ENCODE assay signal across 8 cellular contexts in the genomic region with DNA sequence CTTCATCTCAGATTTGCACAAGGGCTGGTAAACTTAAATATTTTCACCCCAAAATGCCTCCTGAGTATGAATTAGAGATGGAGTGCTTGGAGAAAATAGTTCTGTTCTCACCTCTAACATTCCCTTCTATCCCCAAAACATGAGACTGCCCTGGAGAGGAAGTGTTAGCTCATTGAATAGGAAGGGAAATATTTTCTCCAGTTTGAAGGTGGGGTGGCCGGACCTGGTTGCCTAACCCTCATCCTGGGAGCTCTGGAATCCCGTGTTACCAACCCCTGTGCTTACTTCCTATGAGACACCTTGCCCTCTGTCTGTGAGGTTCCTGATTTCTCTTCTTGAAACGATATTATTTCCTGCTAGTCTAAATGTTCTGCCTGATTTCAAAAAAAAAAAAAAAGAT. TPM values are rescaled to one million over a fixed set of nuclear protein-coding genes. Genes with fewer than 3 reads are reported as not detected.
DNase-seq lines count a peak whose midpoint lies in the region; ATAC-seq, FAIRE-seq and TF ChIP-seq lines count a peak whose summit lies in the region.

No MANE protein-coding gene starts in this region.

- H3K9ac ChIP-seq in smooth muscle cell (ENCODE audit: low read depth): no peak overlapping the region

- 93% methylated on average over 3 of the region's 3 CpGs for WGBS in smooth muscle cell (ENCODE audit: low lambda C conversion rate)

- DNase-seq in H54 (ENCODE audit: insufficient read length, low spot score): no peak
- DNase-seq in Right ventricle myocardium superior: no peak
- no peak for DNase-seq in smooth muscle cell (lab: John Stamatoyannopoulos, UW; ENCODE audit: unreplicated experiment)
- no peak for DNase-seq in NCI-H1417 treated with DMSO at 0.1 percent for 48 hours (lab: John Stamatoyannopoulos, UW)
- DNase-seq in foreskin melanocyte: no peak

- H3K79me2 ChIP-seq in smooth muscle cell (ENCODE audit: low read depth): no peaks in the 10 kb centered on the region

- no peak overlapping the region for H3K27ac ChIP-seq in smooth muscle cell (ENCODE audit: low read depth)

- no peaks in the 10 kb centered on the region for H4K20me1 ChIP-seq in smooth muscle cell (ENCODE audit: low read depth)

- FAIRE-seq in H54 (lab: Jason Lieb, UNC): peak; percentile 73

- peak; percentile 43 for ATAC-seq in Right ventricle myocardium superior (ENCODE audit: poor library complexity)
- ATAC-seq in HG03460 (IDR thresholded peaks at IDR 0.05; ENCODE audit: unreplicated experiment): no peak
- ATAC-seq in GM18861 (IDR thresholded peaks at IDR 0.05; ENCODE audit: unreplicated experiment): no peak

- TF ChIP-seq CTCF in WI38 (IDR thresholded peaks at IDR 0.05; ENCODE audit: low read depth, low read length) (no peak), smooth muscle cell (IDR thresholded peaks at IDR 0.05; ENCODE audit: borderline replicate concordance, insufficient read depth, poor library complexity, severe bottlenecking) (no peak)

- intact Hi-C loops in Right ventricle myocardium superior (cut with DNase I): no loop called here

- H3K4me3 ChIP-seq in WI38 (ENCODE audit: low read depth, low read length) (peak overlapping the region; percentile 60), smooth muscle cell (peak overlapping the region; percentile 54)

- H3K36me3 ChIP-seq in smooth muscle cell (ENCODE audit: low read depth): no peaks in the 10 kb centered on the region

- TF ChIP-seq POLR2A in H54 (IDR thresholded peaks at IDR 0.05; ENCODE audit: low read depth, low read length): no peak

- no peaks in the 10 kb centered on the region for H3F3A ChIP-seq in smooth muscle cell (ENCODE audit: low read depth)

- peak overlapping the region; percentile 96 for H2AFZ ChIP-seq in smooth muscle cell (ENCODE audit: low read depth)

- H3K27me3 ChIP-seq in smooth muscle cell (ENCODE audit: low read depth): no peaks in the 10 kb centered on the region

- H3K9me3 ChIP-seq in smooth muscle cell (replicated peaks; ENCODE audit: low read depth): no peaks in the 10 kb centered on the region

- peaks cover 2% of the 10 kb centered on the region for H3K4me1 ChIP-seq in smooth muscle cell (ENCODE audit: low read depth)

- H3K4me2 ChIP-seq in smooth muscle cell: no peak overlapping the region

RNA-seq across cellular contexts. Expression of a gene that starts 0.8 kb away (rescaled TPM):
- total RNA-seq in Right ventricle myocardium superior (4.3 TPM), smooth muscle cell (0.27 and 1.2 TPM in 2 replicates)
- 0.72 and 1.5 TPM in 2 replicates for polyA plus RNA-seq in smooth muscle cell

RNA-seq across cellular contexts. Expression of a gene that starts 25.2 kb away (rescaled TPM):
- 5.9 TPM for total RNA-seq in Right ventricle myocardium superior
- 1.2 and 2.1 TPM in 2 replicates for total RNA-seq in smooth muscle cell
- 1.7 and 4.6 TPM in 2 replicates for polyA plus RNA-seq in smooth muscle cell

RNA-seq across cellular contexts. Expression of a gene that starts 51.1 kb away (rescaled TPM):
- total RNA-seq in Right ventricle myocardium superior (18.0 TPM), smooth muscle cell (27.1 and 33.0 TPM in 2 replicates)
- polyA plus RNA-seq in smooth muscle cell: 22.9 and 34.4 TPM in 2 replicates
